ENCODE assay signal across 24 cellular contexts in the genomic region with DNA sequence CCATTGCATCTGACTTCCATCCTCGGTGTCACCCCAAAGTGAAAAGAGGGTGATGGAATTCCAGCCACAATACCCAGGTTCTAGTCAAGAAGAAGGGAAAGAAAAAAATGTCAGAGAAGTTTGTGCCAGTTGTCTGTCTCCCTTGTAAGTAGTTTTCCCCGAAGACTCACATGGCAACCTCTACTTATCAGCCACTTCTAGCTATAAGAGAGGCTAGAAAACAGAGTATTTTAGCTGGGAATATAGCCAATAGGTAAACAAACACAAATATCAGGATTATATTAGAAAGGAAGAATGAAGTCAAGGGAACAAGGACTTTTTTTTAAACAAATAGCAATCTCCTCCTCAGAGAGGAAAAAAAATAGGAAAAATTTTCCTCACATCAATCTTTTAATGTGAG.
"Had no signal": no experiment of that assay in that cellular context is flagged by ENCODE, and none has a peak within 500 bp of the region (broad histone marks: within the 10 kb centered on the region; RNA-seq: fewer than 3 reads in every experiment).

No MANE protein-coding gene starts in this region.

- DNase-seq: activated B cell treated with CpG ODN at 0.5 μM for 24 hours; activated CD4-positive, alpha-beta T cell treated with anti-CD3 and anti-CD28 coated beads for 1 hour; activated CD4-positive, alpha-beta T cell treated with anti-CD3 and anti-CD28 coated beads, Interleukin-2, amount 10 ng/mL, durations not matched to agents 24 days and 14 days; activated CD4-positive, alpha-beta T cell treated with anti-CD3 and anti-CD28 coated beads, Interleukin-2, amount 50 U/mL, for 48 hours; activated CD8-positive, alpha-beta memory T cell treated with anti-CD3 and anti-CD28 coated beads, Interleukin-2, amount 10 ng/mL, durations not matched to agents 7 days and 5 days; activated effector memory CD4-positive, alpha-beta T cell treated with Interleukin-2 at 50 U/mL for 16 hours; activated naive CD4-positive, alpha-beta T cell; activated T-cell treated with anti-CD3 and anti-CD28 coated beads, Interleukin-2, amount 50 U/mL, for 24 hours; aorta; caudate nucleus; NCI-H146; NCI-H187 treated with DMSO at 0.1 percent for 48 hours; NCI-H2107; NCI-H446 treated with DMSO at 0.1 percent for 48 hours; NCI-H524 treated with DMSO at 0.1 percent for 48 hours; NCI-H82; Peyer's patch; SHP77; T-helper 17 cell; T1000 had no signal

- H3K4me3 ChIP-seq: breast epithelium, Peyer's patch had no signal

- H3K27me3 ChIP-seq: Peyer's patch had no signal

- H3K9ac ChIP-seq: KMS-11 had no signal

- H3K9me3 ChIP-seq: breast epithelium, Peyer's patch had no signal

- H3K4me1 ChIP-seq: breast epithelium, Peyer's patch had no signal

- H3K36me3 ChIP-seq: breast epithelium, Peyer's patch had no signal

- ATAC-seq: activated CD8-positive, alpha-beta memory T cell treated with anti-CD3 and anti-CD28 coated beads, Interleukin-2, amount 10 ng/mL, durations not matched to agents 7 days and 5 days; T-helper 17 cell had no signal

- FAIRE-seq: TTC549 had no signal

- H3K27ac ChIP-seq: breast epithelium, KMS-11, Peyer's patch, RWPE1 had no signal
